ENCODE assay signal across 25 cellular contexts in genomic region chr5:158635565-158635964, GRCh38.
DNase-seq lines count a peak whose midpoint lies in the region; ATAC-seq, FAIRE-seq and TF ChIP-seq lines count a peak whose summit lies in the region.
"Had no signal": no experiment of that assay in that cellular context is flagged by ENCODE, and none has a peak within 500 bp of the region (broad histone marks: within the 10 kb centered on the region; RNA-seq: fewer than 3 reads in every experiment).

No MANE protein-coding gene starts in this region.

- FAIRE-seq in GM12891 (lab: Jason Lieb, UNC) = no peak

- ATAC-seq in GM19351 (IDR thresholded peaks at IDR 0.05; ENCODE audit: unreplicated experiment) = peak; percentile 67
- peak; percentile 49 for ATAC-seq in HG02938 (IDR thresholded peaks at IDR 0.05; ENCODE audit: unreplicated experiment)
- peak; percentile 52 for ATAC-seq in memory B cell (ENCODE audit: low read depth)
- ATAC-seq in HG03565 (IDR thresholded peaks at IDR 0.05; ENCODE audit: unreplicated experiment) = no peak
- ATAC-seq in HG02759 (IDR thresholded peaks at IDR 0.05; ENCODE audit: unreplicated experiment) = no peak
- ATAC-seq: HCT116, Right ventricle myocardium inferior had no signal

- peaks cover 7% of the 10 kb centered on the region for H3K4me1 Mint-ChIP-seq in memory B cell

- no peak for TF ChIP-seq CTCF in tibial nerve (IDR thresholded peaks at IDR 0.05)

- 96 to 98% methylated on average over 5 of the region's 5 CpGs for WGBS in tibial nerve, 2 donors

- no peak overlapping the region for H3K4me3 ChIP-seq in tibial nerve
- H3K4me3 ChIP-seq: Peyer's patch had no signal

- H3K9me3 ChIP-seq in tibial nerve = no peaks in the 10 kb centered on the region
- H3K9me3 ChIP-seq: Caco-2, Peyer's patch had no signal

- no peaks in the 10 kb centered on the region for H3K27me3 ChIP-seq in tibial nerve
- H3K27me3 ChIP-seq: Peyer's patch had no signal

- no peak for TF ChIP-seq EP300 in tibial nerve (IDR thresholded peaks at IDR 0.05)

- DNase-seq in GM12891 (ENCODE audit: insufficient read length, low spot score) = no peak
- no peak for DNase-seq in memory B cell (ENCODE audit: low spot score in 2 of 2)
- no peak for DNase-seq in tibial nerve (ENCODE audit: low spot score in 2 of 2)
- no peak for DNase-seq in hippocampal formation (lab: John Stamatoyannopoulos, UW)
- DNase-seq: Caco-2; CD4-positive, alpha-beta T cell; DMS153; GDM1; NCI-H1048; NCI-H1436; NCI-H2029; NCI-H345; NCI-H524 treated with DMSO at 0.1 percent for 48 hours; Peyer's patch; SW 1271; T-helper 2 cell had no signal

- no peak overlapping the region for H3K27ac Mint-ChIP-seq in memory B cell
- H3K27ac Mint-ChIP-seq: B cell; CD4-positive, alpha-beta T cell had no signal

- no peaks in the 10 kb centered on the region for H3K36me3 ChIP-seq in tibial nerve
- H3K36me3 ChIP-seq: Peyer's patch had no signal

- no peak overlapping the region for H3K4me3 Mint-ChIP-seq in memory B cell
- H3K4me3 Mint-ChIP-seq: B cell; CD4-positive, alpha-beta T cell had no signal

- no peaks in the 10 kb centered on the region for H3K4me1 ChIP-seq in tibial nerve
- H3K4me1 ChIP-seq: Caco-2, Peyer's patch had no signal

- peaks cover 1% of the 10 kb centered on the region for H3K36me3 Mint-ChIP-seq in memory B cell

- H3K27ac ChIP-seq in tibial nerve = no peak overlapping the region
- H3K27ac ChIP-seq: HL-60, KMS-11, Peyer's patch had no signal

- no peaks in the 10 kb centered on the region for H3K9me3 Mint-ChIP-seq in memory B cell
- H3K9me3 Mint-ChIP-seq: CD4-positive, alpha-beta T cell had no signal

- peaks cover 1% of the 10 kb centered on the region for H3K27me3 Mint-ChIP-seq in memory B cell
- H3K27me3 Mint-ChIP-seq: B cell; CD4-positive, alpha-beta T cell had no signal

- no peak for TF ChIP-seq POLR2A in GM12891 (IDR thresholded peaks at IDR 0.05; ENCODE audit: low read depth, low read length)
- TF ChIP-seq POLR2A in tibial nerve (IDR thresholded peaks at IDR 0.05) = no peak

TF ChIP-seq in GM12891, 5 proteins besides CTCF, POLR2A, EP300 and RAD21:
- TF ChIP-seq POLR2AphosphoS5 (IDR thresholded peaks at IDR 0.05; ENCODE audit: low read depth, low read length) = no peak
- peak; percentile 98 for TF ChIP-seq SPI1 (IDR thresholded peaks at IDR 0.05; ENCODE audit: low read depth, low read length)

Comparison
In these comparisons a context has a peak if more than half of its experiments do, and no peak if none do; other contexts are left out.
1. ATAC-seq: peak in GM19351 (single experiment), HG02938 (single experiment) and memory B cell (single experiment); none in HG03565 (single experiment) and HG02759 (single experiment).